Comparison of ENCODE assay signal across 1 cellular context in genomic region chr15:26983822-26984221, GRCh38.
TF ChIP-seq lines count a peak whose summit lies in the region.

No MANE protein-coding gene starts in this region.

TF ChIP-seq in H1, 55 proteins besides CTCF, POLR2A, EP300 and RAD21:
- TF ChIP-seq SIX5 (IDR thresholded peaks at IDR 0.05; ENCODE audit: low read depth, low read length): no peak
- TF ChIP-seq SP4 (IDR thresholded peaks at IDR 0.05; ENCODE audit: low read length): no peak
- TF ChIP-seq CHD1 (IDR thresholded peaks at IDR 0.05; ENCODE audit: low read depth, low read length): no peak
- TF ChIP-seq CBX5 (IDR thresholded peaks at IDR 0.05; ENCODE audit: low read depth, low read length): no peak
- TF ChIP-seq ATF3 (IDR thresholded peaks at IDR 0.05; ENCODE audit: insufficient read depth, low read depth, low read length): no peak
- TF ChIP-seq CBX8 (IDR thresholded peaks at IDR 0.05; ENCODE audit: borderline replicate concordance, low read depth, low read length): no peak
- TF ChIP-seq RBBP5 (IDR thresholded peaks at IDR 0.05; ENCODE audit: borderline replicate concordance, low read depth, low read length): no peak
- TF ChIP-seq BRCA1 (IDR thresholded peaks at IDR 0.05; ENCODE audit: low read depth, low read length): no peak
- TF ChIP-seq GTF2F1 (IDR thresholded peaks at IDR 0.05; ENCODE audit: borderline replicate concordance, low read depth, low read length): no peak
- no peak for TF ChIP-seq CTBP2 (IDR thresholded peaks at IDR 0.05; ENCODE audit: borderline replicate concordance, insufficient read depth, insufficient read length, low read length)
